10 cellular contexts compared by ENCODE assay signal in the genomic region with DNA sequence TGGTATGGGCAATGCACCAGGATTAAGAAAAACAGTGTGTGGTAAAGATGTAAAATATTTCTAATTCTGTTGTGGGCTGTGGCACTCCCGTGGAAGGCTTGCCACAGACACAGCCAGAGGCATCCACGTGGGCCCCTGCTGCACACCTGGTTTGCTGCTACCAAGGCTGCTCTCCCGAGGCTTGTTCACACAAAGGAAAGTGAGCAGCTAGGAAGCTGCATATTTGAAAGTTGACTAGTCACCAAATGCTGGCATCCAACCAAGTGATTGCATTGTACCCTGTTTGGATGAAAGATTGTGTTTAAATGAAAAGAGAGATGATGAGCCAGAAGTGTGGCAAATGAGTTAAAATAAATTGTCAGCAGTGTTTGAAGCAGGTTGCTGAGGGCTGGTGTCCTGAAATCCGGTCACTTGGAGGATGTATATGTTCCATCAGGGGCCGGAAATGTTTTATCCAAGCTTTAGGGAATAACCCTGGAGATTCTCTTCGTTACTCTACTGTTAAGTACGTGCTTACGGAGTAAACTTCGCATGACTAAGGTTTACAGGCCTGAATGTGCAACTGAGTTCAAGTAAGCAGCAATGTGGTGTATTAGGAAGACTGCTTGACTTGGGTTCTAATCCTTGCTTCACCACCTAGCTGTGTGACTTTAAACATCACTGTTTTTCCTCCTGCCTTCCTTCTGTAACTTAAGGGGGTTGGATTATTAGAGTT.
DNase-seq lines count a peak whose midpoint lies in the region; ATAC-seq, FAIRE-seq and TF ChIP-seq lines count a peak whose summit lies in the region.
"Had no signal": no experiment of that assay in that cellular context is flagged by ENCODE, and none has a peak within 500 bp of the region (broad histone marks: within the 10 kb centered on the region; RNA-seq: fewer than 3 reads in every experiment).

No MANE protein-coding gene starts in this region.

- POLR2A ChIA-PET in K562 (lab: Yijun Ruan, JAX) (interaction anchor here (0.9 to 1.5 kb wide), 2 partner anchors 9 to 17 kb away, joined by 3 to 5 read pairs; no protein-coding TSS in a partner anchor), HepG2 (lab: Yijun Ruan, JAX) (no interaction called here)

- 81% methylated on average over 9 of the region's 9 CpGs for WGBS in K562 (ENCODE audit: insufficient coverage, low coverage, missing lambda C conversion rate)
- WGBS in HepG2 (ENCODE audit: low lambda C conversion rate), result 73% methylated on average over 9 of the region's 9 CpGs

- H2AFZ ChIP-seq in K562 (ENCODE audit: low read depth, low read length) (no peak overlapping the region), HepG2 (ENCODE audit: low read length) (no peak overlapping the region)

- H3K36me3 ChIP-seq in K562 (ENCODE audit: control insufficient read depth, insufficient read depth, low read length), result peaks cover 12% of the 10 kb centered on the region; the same call in 2 of the 3 replicates
- H3K36me3 ChIP-seq in HepG2 (replicated peaks in 1 of 2; ENCODE audit: control insufficient read depth in 1 of 2, insufficient read depth in 2 of 2, low read length in 2 of 2), result peaks cover 0 to 2% of the 10 kb centered on the region in 2 experiments; a peak in 2 of 5 replicates

- intact Hi-C loops in Calu3 (cut with micrococcal nuclease; ENCODE audit: unreplicated experiment) (loop anchor here (10.0 kb wide), 2 partner anchors 276 to 616 kb away; no protein-coding TSS in a partner anchor), K562 (cut with micrococcal nuclease) (no loop called here), HepG2 (cut with micrococcal nuclease; ENCODE audit: unreplicated experiment) (no loop called here), posterior cingulate gyrus (cut with DNase I) (no loop called here)

- ATAC-seq in K562 (no peak), HepG2 (peak; percentile 60), GM18907 (IDR thresholded peaks at IDR 0.05; ENCODE audit: unreplicated experiment) (no peak), HG02884 (IDR thresholded peaks at IDR 0.05; ENCODE audit: unreplicated experiment) (no peak)

- H3K4me1 ChIP-seq in K562 (replicated peaks in 1 of 2; ENCODE audit: control insufficient read depth in 2 of 2, insufficient read depth in 2 of 2, low read length in 2 of 2) (peaks cover 4 to 11% of the 10 kb centered on the region in 2 experiments; a peak in 4 of 5 replicates), HepG2 (ENCODE audit: insufficient read depth, low read length) (no peaks in the 10 kb centered on the region)
- H3K4me1 ChIP-seq: ascending aorta had no signal

- no peak for TF ChIP-seq POLR2A in K562 (conservative IDR thresholded peaks at IDR 0.05)
- TF ChIP-seq POLR2A in HepG2 (IDR thresholded peaks at IDR 0.05; ENCODE audit: insufficient read depth in 1 of 2, low read depth in 2 of 2, low read length in 2 of 2), result no peak

- H3K27me3 Mint-ChIP-seq in Calu3 (ENCODE audit: unreplicated experiment), result no peaks in the 10 kb centered on the region

- TF ChIP-seq EP300 in K562 (IDR thresholded peaks at IDR 0.05; ENCODE audit: low read length), result no peak
- no peak for TF ChIP-seq EP300 in HepG2 (IDR thresholded peaks at IDR 0.05; ENCODE audit: low read depth in 2 of 2, low read length in 2 of 2)
- TF ChIP-seq EP300 in HepG2 (CRISPR knock-in tag; IDR thresholded peaks at IDR 0.05; ENCODE audit: borderline replicate concordance), result no peak

- no peak overlapping the region for H3K4me3 Mint-ChIP-seq in Calu3 (ENCODE audit: low read depth, unreplicated experiment)

- BruUV-seq in Calu3 (replicated peaks; lab: Mats Ljungman, UMichigan), result no TSS peak
- no TSS peak for BruUV-seq in K562 (replicated peaks; lab: Mats Ljungman, UMichigan)
- BruUV-seq in HepG2 (replicated peaks; lab: Mats Ljungman, UMichigan), result no TSS peak

- in situ Hi-C loops in K562 (cut with MboI), result no loop called here
- in situ Hi-C loops in HepG2 (cut with HindIII; ENCODE audit: extremely low pct_ligation_motif_present, low pct_unique_long_range_greater_than_20kb), result no loop called here

- H3K4me3 ChIP-seq in Jurkat, Clone E6-1 (ENCODE audit: low read length), result no peak overlapping the region
- H3K4me3 ChIP-seq in K562 (no peak overlapping the region), HepG2 (replicated peaks in 1 of 3; ENCODE audit: insufficient read depth in 1 of 3, low read depth in 2 of 3, low read length in 3 of 3) (no peak overlapping the region)
- H3K4me3 ChIP-seq: ascending aorta had no signal

- CTCF ChIA-PET in Calu3 (lab: Charles Lee), result interaction anchor here (0.7 kb wide), 1 partner anchor 31 kb away, joined by 4 read pairs; no protein-coding TSS in a partner anchor
- CTCF ChIA-PET in K562 (lab: Yijun Ruan, JAX; ENCODE audit: low intra/inter-chr PET ratio), result no interaction called here
- CTCF ChIA-PET in HepG2 (lab: Yijun Ruan, JAX; ENCODE audit: low intra/inter-chr PET ratio, low total read pairs), result no interaction called here

- no peak overlapping the region for H3K4me2 ChIP-seq in K562 (ENCODE audit: insufficient read depth, low read length)
- no peak overlapping the region for H3K4me2 ChIP-seq in HepG2 (ENCODE audit: low read depth, low read length)

- H3K79me2 ChIP-seq in K562 (ENCODE audit: control insufficient read depth, insufficient read depth, low read length) (no peaks in the 10 kb centered on the region), HepG2 (ENCODE audit: insufficient read depth, low read length) (no peaks in the 10 kb centered on the region)

- H3K36me3 Mint-ChIP-seq in Calu3 (ENCODE audit: insufficient read depth, unreplicated experiment), result peaks cover 14% of the 10 kb centered on the region

- H3K27ac Mint-ChIP-seq in Calu3 (ENCODE audit: unreplicated experiment), result peak overlapping the region; percentile 61

- no peaks in the 10 kb centered on the region for H3K9me3 Mint-ChIP-seq in Calu3 (ENCODE audit: low read depth, unreplicated experiment)

- H3K9ac ChIP-seq in K562 (ENCODE audit: insufficient read depth in 1 of 2, low read depth in 2 of 2, low read length in 2 of 2) (no peak overlapping the region), HepG2 (ENCODE audit: insufficient read depth, low read depth, low read length) (no peak overlapping the region)

- H3K27me3 ChIP-seq in K562 (ENCODE audit: control insufficient read depth in 2 of 2, insufficient read depth in 2 of 2, low read length in 2 of 2) (no peaks in the 10 kb centered on the region), HepG2 (ENCODE audit: control insufficient read depth in 1 of 2, insufficient read depth in 2 of 2, low read length in 2 of 2) (no peaks in the 10 kb centered on the region)
- H3K27me3 ChIP-seq: ascending aorta had no signal

- H3K27ac ChIP-seq in K562 (ENCODE audit: extremely low read depth, low read depth, low read length) (no peak overlapping the region), HepG2 (ENCODE audit: extremely low read length, insufficient read depth, low read length) (no peak overlapping the region)
- H3K27ac ChIP-seq: ascending aorta had no signal

- H3K9me3 ChIP-seq in K562 (replicated peaks; ENCODE audit: control insufficient read depth, insufficient read depth, low read depth, low read length), result no peaks in the 10 kb centered on the region
- no peaks in the 10 kb centered on the region for H3K9me3 ChIP-seq in HepG2 (ENCODE audit: low read length)
- H3K9me3 ChIP-seq: ascending aorta had no signal

- no peak for TF ChIP-seq CTCF in Calu3 (IDR thresholded peaks at IDR 0.05; ENCODE audit: unreplicated experiment)
- no peak for TF ChIP-seq CTCF in K562 (IDR thresholded peaks at IDR 0.05 in 2 of 3, conservative IDR thresholded peaks at IDR 0.05 in 1 of 3; ENCODE audit: insufficient read depth in 2 of 3, low read depth in 1 of 3, low read length in 3 of 3)
- TF ChIP-seq CTCF in HepG2 (CRISPR knock-in tag; IDR thresholded peaks at IDR 0.05), result no peak

- H3K9me1 ChIP-seq in K562 (ENCODE audit: control insufficient read depth, insufficient read depth, low read length), result no peaks in the 10 kb centered on the region

- H4K20me1 ChIP-seq in K562 (replicated peaks; ENCODE audit: control insufficient read depth, insufficient read depth, low read length) (no peaks in the 10 kb centered on the region), HepG2 (ENCODE audit: insufficient read depth, low read length) (no peaks in the 10 kb centered on the region)

- FAIRE-seq in K562 (lab: Jason Lieb, UNC) (no peak), HepG2 (lab: Jason Lieb, UNC) (no peak)

- H3K4me1 Mint-ChIP-seq in Calu3 (ENCODE audit: low read depth, unreplicated experiment), result peaks cover 15% of the 10 kb centered on the region

- peak; percentile 63 for DNase-seq in Calu3
- peak; percentile 23 for DNase-seq in Jurkat, Clone E6-1 (ENCODE audit: low read depth, low spot score)
- no peak for DNase-seq in K562 (ENCODE audit: extremely low read depth in 1 of 4, low spot score in 3 of 4)
- DNase-seq in HepG2 (ENCODE audit: low spot score), result peak; percentile 19
- no peak for DNase-seq in NCI-H1436 treated with DMSO at 0.1 percent for 48 hours (lab: John Stamatoyannopoulos, UW)
- no peak for DNase-seq in posterior cingulate gyrus
- DNase-seq: NCI-H510A had no signal

- TF ChIP-seq RAD21 in K562 (CRISPR knock-in tag; conservative IDR thresholded peaks at IDR 0.05 in 1 of 2, IDR thresholded peaks at IDR 0.05 in 1 of 2), result no peak
- no peak for TF ChIP-seq RAD21 in HepG2 (CRISPR knock-in tag; IDR thresholded peaks at IDR 0.05)

TF ChIP-seq in K562, 482 proteins besides CTCF, POLR2A, EP300 and RAD21:
- TF ChIP-seq FOXM1 (IDR thresholded peaks at IDR 0.05; ENCODE audit: low read depth), result no peak
- TF ChIP-seq FOXM1 (CRISPR knock-in tag; IDR thresholded peaks at IDR 0.05; ENCODE audit: low read depth), result no peak
- TF ChIP-seq POLR3G (IDR thresholded peaks at IDR 0.05; ENCODE audit: extremely low read depth, insufficient read length, insufficient replicate concordance), result no peak
- TF ChIP-seq XRCC3 (IDR thresholded peaks at IDR 0.05), result no peak
- 0 out of 2 replicates have a peak, but pooled peaks have one; percentile 7 for TF ChIP-seq NFIC (IDR thresholded peaks at IDR 0.05)
TF ChIP-seq in K562: peak in this region for 1.

TF ChIP-seq in HepG2, 621 proteins besides CTCF, POLR2A, EP300 and RAD21:
- no peak for TF ChIP-seq NCOA5 (CRISPR knock-in tag; IDR thresholded peaks at IDR 0.05)
- TF ChIP-seq CCAR2 (optimal IDR thresholded peaks at IDR 0.05; ENCODE audit: low read depth, low read length), result peak; percentile 26

Comparison
In these comparisons a context has a peak if more than half of its experiments do, and no peak if none do; other contexts are left out.
1. DNase-seq: peak in Calu3 (single experiment), Jurkat, Clone E6-1 (single experiment) and HepG2 (single experiment); none in K562 (0 of 4), NCI-H1436 treated with DMSO at 0.1 percent for 48 hours (single experiment) and posterior cingulate gyrus (0 of 10).